18 cellular contexts compared by ENCODE assay signal in the genomic region with DNA sequence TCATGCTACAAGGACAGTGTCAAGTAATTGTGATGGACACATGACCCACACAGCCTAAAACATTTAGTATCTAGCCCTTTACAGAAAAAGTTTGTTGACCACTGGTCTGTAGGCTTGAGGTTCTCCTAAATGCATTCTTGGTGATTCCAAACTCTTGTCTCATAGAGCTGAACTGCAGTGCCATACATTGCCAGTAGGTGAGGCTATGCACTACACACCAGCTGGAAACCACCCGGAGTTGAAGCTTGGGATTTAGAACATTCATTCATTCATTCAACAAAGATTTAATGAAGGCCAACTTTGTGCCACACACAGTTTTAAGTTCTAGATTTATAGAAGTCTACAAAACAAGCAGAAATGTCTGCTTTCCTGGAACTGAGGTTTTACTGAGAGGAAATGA.
A peak's percentile ranks its signal among the peaks of the same experiment; 100 is the strongest.
DNase-seq lines count a peak whose midpoint lies in the region; ATAC-seq and TF ChIP-seq lines count a peak whose summit lies in the region.
"Had no signal": no experiment of that assay in that cellular context is flagged by ENCODE, and none has a peak within 500 bp of the region (broad histone marks: within the 10 kb centered on the region; RNA-seq: fewer than 3 reads in every experiment).

No MANE protein-coding gene starts in this region.

- no peaks in the 10 kb centered on the region for H3K9me3 ChIP-seq in SK-N-SH
- peaks cover 3% of the 10 kb centered on the region; the same call in 1 of the 2 replicates for H3K9me3 ChIP-seq in Panc1 (ENCODE audit: control insufficient read depth, insufficient read depth, low read depth, low read length)
- H3K9me3 ChIP-seq: gastrocnemius medialis, thyroid gland had no signal

- no peaks in the 10 kb centered on the region for H3K36me3 ChIP-seq in SK-N-SH (replicated peaks in 1 of 2; ENCODE audit: control insufficient read depth in 1 of 2, insufficient read depth in 2 of 2, low read length in 1 of 2)
- no peaks in the 10 kb centered on the region for H3K36me3 ChIP-seq in Panc1 (ENCODE audit: control insufficient read depth, insufficient read depth, low read length)
- H3K36me3 ChIP-seq: gastrocnemius medialis, thyroid gland had no signal

- H3K27me3 ChIP-seq in SK-N-SH (ENCODE audit: insufficient read depth), result no peaks in the 10 kb centered on the region
- H3K27me3 ChIP-seq in Panc1 (ENCODE audit: control insufficient read depth, insufficient read depth, low read length), result no peaks in the 10 kb centered on the region
- H3K27me3 ChIP-seq: gastrocnemius medialis, thyroid gland had no signal

- H3K4me3 Mint-ChIP-seq in type B pancreatic cell, result no peak overlapping the region
- H3K4me3 Mint-ChIP-seq in activated CD4-positive, alpha-beta T cell treated with anti-CD3 and anti-CD28 coated beads, Interleukin-2, amount 10 ng/mL, durations not matched to agents 24 days and 14 days, result no peak overlapping the region
- H3K4me3 Mint-ChIP-seq: nephron had no signal

- POLR2A ChIA-PET in SK-N-SH (lab: Yijun Ruan, JAX), result no interaction called here
- POLR2A ChIA-PET in Panc1 (lab: Charles Lee), result no interaction called here

- H3K4me1 Mint-ChIP-seq in type B pancreatic cell (ENCODE audit: unreplicated experiment), result no peaks in the 10 kb centered on the region
- no peaks in the 10 kb centered on the region for H3K4me1 Mint-ChIP-seq in activated CD4-positive, alpha-beta T cell treated with anti-CD3 and anti-CD28 coated beads, Interleukin-2, amount 10 ng/mL, durations not matched to agents 24 days and 14 days
- H3K4me1 Mint-ChIP-seq: nephron had no signal

- WGBS in SK-N-SH (ENCODE audit: low lambda C conversion rate), result 57% methylated on average over 1 of the region's 1 CpG

- no peak for TF ChIP-seq EP300 in SK-N-SH (IDR thresholded peaks at IDR 0.05; ENCODE audit: borderline replicate concordance in 1 of 2, low read depth in 1 of 2, low read length in 1 of 2)

- H3K36me3 Mint-ChIP-seq in type B pancreatic cell, result no peaks in the 10 kb centered on the region
- H3K36me3 Mint-ChIP-seq in activated CD4-positive, alpha-beta T cell treated with anti-CD3 and anti-CD28 coated beads, Interleukin-2, amount 10 ng/mL, durations not matched to agents 24 days and 14 days (ENCODE audit: low read depth), result no peaks in the 10 kb centered on the region

- no peak for ATAC-seq in SK-N-SH treated with all-trans-retinoic acid at 6 μM for 48 hours
- no peak for ATAC-seq in Panc1
- ATAC-seq: A549, gastrocnemius medialis had no signal

- no peaks in the 10 kb centered on the region for H3K9me2 ChIP-seq in SK-N-SH

- no peak overlapping the region for H2AFZ ChIP-seq in SK-N-SH (ENCODE audit: low read depth)

- intact Hi-C loops in Panc1 (cut with micrococcal nuclease; ENCODE audit: unreplicated experiment), result no loop called here
- intact Hi-C loops in activated CD4-positive, alpha-beta T cell treated with anti-CD3 and anti-CD28 coated beads, Interleukin-2, amount 10 ng/mL, durations not matched to agents 24 days and 14 days (cut with micrococcal nuclease), result no loop called here

- DNase-seq in SK-N-SH (no peak), Panc1 (ENCODE audit: low read depth, low spot score) (no peak), fibroblast of pulmonary artery (ENCODE audit: low read depth) (no peak), type B pancreatic cell (ENCODE audit: extremely low spot score, unreplicated experiment) (no peak), activated gamma-delta T cell (lab: John Stamatoyannopoulos, UW) (no peak), ecto neural progenitor cell (ENCODE audit: low spot score) (no peak)
- DNase-seq in activated CD4-positive, alpha-beta T cell treated with anti-CD3 and anti-CD28 coated beads, Interleukin-2, amount 10 ng/mL, durations not matched to agents 24 days and 14 days, result no peak
- DNase-seq: activated CD4-positive, alpha-beta T cell treated with anti-CD3 and anti-CD28 coated beads, Interleukin-2, amount 50 U/mL, for 1 hour; activated effector memory CD4-positive, alpha-beta T cell treated with anti-CD3 and anti-CD28 coated beads, Interleukin-2, amount 50 U/mL, for 16 hours; central memory CD4-positive, alpha-beta T cell; DMS79; gastrocnemius medialis; OCI-M1; thyroid gland had no signal

- in situ Hi-C loops in Panc1 (cut with HindIII; ENCODE audit: low pct_unique_long_range_greater_than_20kb, low sequenced_read_pairs), result no loop called here

- CTCF ChIA-PET in SK-N-SH (lab: Yijun Ruan, JAX), result no interaction called here
- CTCF ChIA-PET in Panc1 (lab: Charles Lee), result no interaction called here

- no peak overlapping the region for H3K27ac ChIP-seq in SK-N-SH (ENCODE audit: low read depth in 2 of 2, low read length in 1 of 2)
- H3K27ac ChIP-seq in Panc1 (ENCODE audit: low read length), result no peak overlapping the region
- H3K27ac ChIP-seq: A549, gastrocnemius medialis, skin epidermis, thyroid gland had no signal

- peaks cover 3% of the 10 kb centered on the region for H3K9me3 Mint-ChIP-seq in type B pancreatic cell
- peaks cover 6% of the 10 kb centered on the region for H3K9me3 Mint-ChIP-seq in activated CD4-positive, alpha-beta T cell treated with anti-CD3 and anti-CD28 coated beads, Interleukin-2, amount 10 ng/mL, durations not matched to agents 24 days and 14 days

- H3K79me2 ChIP-seq in SK-N-SH (ENCODE audit: insufficient read depth), result no peaks in the 10 kb centered on the region

- TF ChIP-seq CTCF in SK-N-SH (IDR thresholded peaks at IDR 0.05) (peak; percentile 35; the same call in 1 of the 2 replicates), Panc1 (IDR thresholded peaks at IDR 0.05) (peak; percentile 70), fibroblast of pulmonary artery (IDR thresholded peaks at IDR 0.05; ENCODE audit: low read length, missing control alignments) (peak; percentile 40), type B pancreatic cell (conservative IDR thresholded peaks at IDR 0.05) (peak; percentile 59)

- no peak for TF ChIP-seq RAD21 in SK-N-SH (IDR thresholded peaks at IDR 0.05; ENCODE audit: low read length)

- no peak overlapping the region for H3K27ac Mint-ChIP-seq in type B pancreatic cell
- no peak overlapping the region for H3K27ac Mint-ChIP-seq in activated CD4-positive, alpha-beta T cell treated with anti-CD3 and anti-CD28 coated beads, Interleukin-2, amount 10 ng/mL, durations not matched to agents 24 days and 14 days
- H3K27ac Mint-ChIP-seq: nephron had no signal

- no peaks in the 10 kb centered on the region for H3F3A ChIP-seq in SK-N-SH (replicated peaks; ENCODE audit: insufficient read depth)

- H3K27me3 Mint-ChIP-seq in type B pancreatic cell, result no peaks in the 10 kb centered on the region
- H3K27me3 Mint-ChIP-seq in activated CD4-positive, alpha-beta T cell treated with anti-CD3 and anti-CD28 coated beads, Interleukin-2, amount 10 ng/mL, durations not matched to agents 24 days and 14 days, result no peaks in the 10 kb centered on the region

- H3K4me1 ChIP-seq in SK-N-SH (ENCODE audit: control insufficient read depth in 1 of 2, insufficient read depth in 2 of 2, low read depth in 1 of 2, low read length in 1 of 2) (no peaks in the 10 kb centered on the region), Panc1 (ENCODE audit: control insufficient read depth, insufficient read depth, low read length) (no peaks in the 10 kb centered on the region)
- H3K4me1 ChIP-seq: gastrocnemius medialis, thyroid gland had no signal

- no peak overlapping the region for H3K9ac ChIP-seq in SK-N-SH

- no TSS peak for BruUV-seq in Panc1 (replicated peaks; lab: Mats Ljungman, UMichigan)

- no peaks in the 10 kb centered on the region for H4K20me1 ChIP-seq in SK-N-SH (ENCODE audit: insufficient read depth)

- no peak overlapping the region for H3K4me3 ChIP-seq in SK-N-SH (ENCODE audit: low read depth in 2 of 2, low read length in 1 of 2)
- H3K4me3 ChIP-seq in Panc1 (ENCODE audit: low read depth in 2 of 2, low read length in 2 of 2), result no peak overlapping the region
- no peak overlapping the region for H3K4me3 ChIP-seq in fibroblast of pulmonary artery (replicated peaks; ENCODE audit: low read depth, low read length)
- H3K4me3 ChIP-seq: A549, gastrocnemius medialis, skin epidermis, thyroid gland had no signal

- no peak overlapping the region for H3K4me2 ChIP-seq in SK-N-SH
- H3K4me2 ChIP-seq: A549 had no signal

TF ChIP-seq in SK-N-SH, 30 proteins besides CTCF, POLR2A, EP300 and RAD21 (continues in another document):
- TF ChIP-seq JUND (IDR thresholded peaks at IDR 0.05) (no peak), CHD2 (IDR thresholded peaks at IDR 0.05; ENCODE audit: low read length, partially characterized antibody) (no peak), SMC3 (IDR thresholded peaks at IDR 0.05; ENCODE audit: low read depth, low read length) (no peak), TEAD4 (IDR thresholded peaks at IDR 0.05; ENCODE audit: borderline replicate concordance, insufficient read depth) (no peak)
- TF ChIP-seq, protein P1, sequence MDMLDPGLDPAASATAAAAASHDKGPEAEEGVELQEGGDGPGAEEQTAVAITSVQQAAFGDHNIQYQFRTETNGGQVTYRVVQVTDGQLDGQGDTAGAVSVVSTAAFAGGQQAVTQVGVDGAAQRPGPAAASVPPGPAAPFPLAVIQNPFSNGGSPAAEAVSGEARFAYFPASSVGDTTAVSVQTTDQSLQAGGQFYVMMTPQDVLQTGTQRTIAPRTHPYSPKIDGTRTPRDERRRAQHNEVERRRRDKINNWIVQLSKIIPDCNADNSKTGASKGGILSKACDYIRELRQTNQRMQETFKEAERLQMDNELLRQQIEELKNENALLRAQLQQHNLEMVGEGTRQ (IDR thresholded peaks at IDR 0.05; ENCODE audit: borderline replicate concordance, low read depth, low read length), result no peak

TF ChIP-seq in SK-N-SH treated with all-trans-retinoic acid at 6 μM for 48 hours, 23 proteins besides CTCF, POLR2A, EP300 and RAD21:
- TF ChIP-seq ZNF70 (CRISPR knock-in tag; IDR thresholded peaks at IDR 0.05) (no peak), ESRRG (CRISPR knock-in tag; IDR thresholded peaks at IDR 0.05) (no peak), CSDC2 (CRISPR knock-in tag; IDR thresholded peaks at IDR 0.05) (no peak), ZC3H10 (CRISPR knock-in tag; IDR thresholded peaks at IDR 0.05) (no peak), TOX (CRISPR knock-in tag; IDR thresholded peaks at IDR 0.05; ENCODE audit: borderline replicate concordance) (no peak), ISL1 (CRISPR knock-in tag; IDR thresholded peaks at IDR 0.05) (no peak), ZNF8 (CRISPR knock-in tag; IDR thresholded peaks at IDR 0.05) (no peak), BACH2 (CRISPR knock-in tag; IDR thresholded peaks at IDR 0.05; ENCODE audit: borderline replicate concordance) (no peak), TCF4 (CRISPR knock-in tag; IDR thresholded peaks at IDR 0.05; ENCODE audit: borderline replicate concordance) (no peak), ZFP30 (CRISPR knock-in tag; IDR thresholded peaks at IDR 0.05) (no peak), OSR1 (CRISPR knock-in tag; IDR thresholded peaks at IDR 0.05) (no peak), GLIS3 (CRISPR knock-in tag; IDR thresholded peaks at IDR 0.05) (no peak)
